In genomic region chr6:27279513-27280063, GRCh38 we compare ENCODE assay signal across 10 cellular contexts. TPM values are rescaled to one million over a fixed set of nuclear protein-coding genes. Genes with fewer than 3 reads are reported as not detected.
DNase-seq lines count a peak whose midpoint lies in the region; ATAC-seq and TF ChIP-seq lines count a peak whose summit lies in the region.
"Had no signal": no experiment of that assay in that cellular context is flagged by ENCODE, and none has a peak within 500 bp of the region (broad histone marks: within the 10 kb centered on the region; RNA-seq: fewer than 3 reads in every experiment).

No MANE protein-coding gene starts in this region.

- H3K4me3 ChIP-seq in breast epithelium (peak overlapping the region in 1 of 3 donors; percentile 28), fibroblast of pulmonary artery (replicated peaks; ENCODE audit: low read depth, low read length) (peak overlapping the region; percentile 49), subcutaneous abdominal adipose tissue (ENCODE audit: low read depth in 1 of 5, low read length in 5 of 5) (peak overlapping the region; percentile 40 to 62 (median 59))

- peaks cover 7% of the 10 kb centered on the region for H3K36me3 Mint-ChIP-seq in MCF 10A (ENCODE audit: insufficient read depth, unreplicated experiment)

- H3K4me1 ChIP-seq in breast epithelium (no peaks in the 10 kb centered on the region), subcutaneous abdominal adipose tissue (ENCODE audit: control insufficient read depth in 5 of 5, insufficient read depth in 5 of 5, low read length in 5 of 5) (peaks cover 2 to 21% (median 13%) of the 10 kb centered on the region in 5 donors)

- no peak for TF ChIP-seq CTCF in MCF 10A (IDR thresholded peaks at IDR 0.05; ENCODE audit: unreplicated experiment)
- no peak for TF ChIP-seq CTCF in breast epithelium (IDR thresholded peaks at IDR 0.05)
- no peak for TF ChIP-seq CTCF in fibroblast of pulmonary artery (IDR thresholded peaks at IDR 0.05; ENCODE audit: low read length, missing control alignments)

- no peaks in the 10 kb centered on the region for H3K9me3 Mint-ChIP-seq in MCF 10A (ENCODE audit: unreplicated experiment)

- H3K9me3 ChIP-seq in breast epithelium (peaks cover 0 to 17% of the 10 kb centered on the region in 2 donors), subcutaneous abdominal adipose tissue (ENCODE audit: control insufficient read depth in 5 of 5, low read length in 5 of 5) (peaks cover 0 to 8% (median 3%) of the 10 kb centered on the region in 5 donors)

- intact Hi-C loops in MCF 10A (cut with micrococcal nuclease) = no loop called here
- intact Hi-C loops in breast epithelium (cut with DNase I; ENCODE audit: low total_unique reads) = no loop called here

- H3K27ac Mint-ChIP-seq in MCF 10A (ENCODE audit: low read depth, unreplicated experiment) = no peak overlapping the region

- TF ChIP-seq POLR2A in breast epithelium (IDR thresholded peaks at IDR 0.05) = no peak

- no peak for DNase-seq in MCF 10A (ENCODE audit: unreplicated experiment)
- no peak for DNase-seq in breast epithelium (ENCODE audit: low spot score in 2 of 2)
- peak; percentile 47 to 56 for DNase-seq in SHP77 (lab: John Stamatoyannopoulos, UW)
- no peak for DNase-seq in fibroblast of pulmonary artery (ENCODE audit: low read depth)
- DNase-seq in activated gamma-delta T cell (lab: John Stamatoyannopoulos, UW) = no peak
- DNase-seq in SKM-1 (lab: John Stamatoyannopoulos, UW; ENCODE audit: unreplicated experiment) = no peak
- DNase-seq: aorta, DND-41 had no signal

- H3K27me3 ChIP-seq in breast epithelium (peaks cover 0 to 94% of the 10 kb centered on the region in 2 donors), subcutaneous abdominal adipose tissue (ENCODE audit: control insufficient read depth in 5 of 5, insufficient read depth in 4 of 5, low read length in 5 of 5) (peaks cover 17 to 54% (median 34%) of the 10 kb centered on the region in 5 donors)

- CTCF ChIA-PET in MCF 10A (lab: Yijun Ruan, JAX) = interaction anchor here (0.6 to 1.2 kb wide), 4 partner anchors 26 to 434 kb away, joined by 3 to 5 read pairs (median 4); no protein-coding TSS in a partner anchor

- POLR2A ChIA-PET in MCF 10A (lab: Yijun Ruan, JAX) = interaction anchor here (0.6 to 1.2 kb wide), 6 partner anchors 28 to 408 kb away, joined by 3 to 7 read pairs (median 4); no protein-coding TSS in a partner anchor

- ATAC-seq in GM18511 (IDR thresholded peaks at IDR 0.05; ENCODE audit: unreplicated experiment) = no peak

- H3K27ac ChIP-seq in breast epithelium (no peak overlapping the region), subcutaneous abdominal adipose tissue (ENCODE audit: low read depth, low read length) (no peak overlapping the region)

- no TSS peak for BruUV-seq in MCF 10A (replicated peaks; lab: Mats Ljungman, UMichigan)

- H3K9ac ChIP-seq in subcutaneous abdominal adipose tissue (ENCODE audit: low read length in 5 of 5) = no peak overlapping the region

- no peaks in the 10 kb centered on the region for H3K27me3 Mint-ChIP-seq in MCF 10A (ENCODE audit: insufficient read depth, unreplicated experiment)

- H3K4me1 Mint-ChIP-seq in MCF 10A (ENCODE audit: insufficient read depth, unreplicated experiment) = no peaks in the 10 kb centered on the region

- H3K36me3 ChIP-seq in breast epithelium = no peaks in the 10 kb centered on the region
- no peaks in the 10 kb centered on the region for H3K36me3 ChIP-seq in subcutaneous abdominal adipose tissue (ENCODE audit: control insufficient read depth in 5 of 5, insufficient read depth in 5 of 5, low read length in 5 of 5)

- peak overlapping the region; percentile 68 for H3K4me3 Mint-ChIP-seq in MCF 10A (ENCODE audit: unreplicated experiment)

RNA-seq across cellular contexts. Expression of gene PRSS16, which starts 32.1 kb away (rescaled TPM):
- total RNA-seq in MCF 10A (2022) (22.8 and 27.9 TPM in 2 replicates), breast epithelium (10 to 100 TPM in 2 of 3 donors, under 1 TPM in 1; 0.80 to 31.0 (median 12.8) TPM)

RNA-seq across cellular contexts. Expression of gene POM121L2, which starts 32.5 kb away (rescaled TPM):
- total RNA-seq in MCF 10A (2022) = not detected in 2 replicates
- not detected for total RNA-seq in breast epithelium
- total RNA-seq: aorta had no signal

Comparison
In these comparisons a context has a peak if more than half of its experiments do, and no peak if none do; other contexts are left out.
1. DNase-seq: peak in SHP77 (2 of 2); none in MCF 10A (single experiment), breast epithelium (0 of 2), fibroblast of pulmonary artery (single experiment), activated gamma-delta T cell (single experiment) and SKM-1 (single experiment).